Comparison of ENCODE assay signal across 11 cellular contexts in genomic region chr17:69451416-69452394, GRCh38. TPM values are rescaled to one million over a fixed set of nuclear protein-coding genes. Genes with fewer than 3 reads are reported as not detected.
A peak's percentile ranks its signal among the peaks of the same experiment; 100 is the strongest.
DNase-seq lines count a peak whose midpoint lies in the region; ATAC-seq and TF ChIP-seq lines count a peak whose summit lies in the region.
"Had no signal": no experiment of that assay in that cellular context is flagged by ENCODE, and none has a peak within 500 bp of the region (broad histone marks: within the 10 kb centered on the region; RNA-seq: fewer than 3 reads in every experiment).

No MANE protein-coding gene starts in this region.

- H3K27ac Mint-ChIP-seq in endothelial cell (ENCODE audit: unreplicated experiment): peak overlapping the region; percentile 78
- no peak overlapping the region for H3K27ac Mint-ChIP-seq in activated naive CD8-positive, alpha-beta T cell treated with anti-CD3 and anti-CD28 coated beads, Interleukin-2, amount 50 U/mL, for 24 hours

- H3K36me3 Mint-ChIP-seq in endothelial cell (ENCODE audit: low read depth, unreplicated experiment): no peaks in the 10 kb centered on the region
- H3K36me3 Mint-ChIP-seq in activated naive CD8-positive, alpha-beta T cell treated with anti-CD3 and anti-CD28 coated beads, Interleukin-2, amount 50 U/mL, for 24 hours (ENCODE audit: low read depth): no peaks in the 10 kb centered on the region

- H3K9me3 Mint-ChIP-seq in endothelial cell (ENCODE audit: unreplicated experiment): no peaks in the 10 kb centered on the region
- no peaks in the 10 kb centered on the region for H3K9me3 Mint-ChIP-seq in activated naive CD8-positive, alpha-beta T cell treated with anti-CD3 and anti-CD28 coated beads, Interleukin-2, amount 50 U/mL, for 24 hours

- H3K4me1 Mint-ChIP-seq in endothelial cell (ENCODE audit: unreplicated experiment): peaks cover 67% of the 10 kb centered on the region
- H3K4me1 Mint-ChIP-seq in activated naive CD8-positive, alpha-beta T cell treated with anti-CD3 and anti-CD28 coated beads, Interleukin-2, amount 50 U/mL, for 24 hours: peaks cover 7% of the 10 kb centered on the region

- peaks cover 8% of the 10 kb centered on the region for H3K27me3 Mint-ChIP-seq in endothelial cell (ENCODE audit: unreplicated experiment)
- no peaks in the 10 kb centered on the region for H3K27me3 Mint-ChIP-seq in activated naive CD8-positive, alpha-beta T cell treated with anti-CD3 and anti-CD28 coated beads, Interleukin-2, amount 50 U/mL, for 24 hours

- ATAC-seq in GM18502 (IDR thresholded peaks at IDR 0.05; ENCODE audit: poor library complexity, unreplicated experiment) (peak; percentile 90), GM21515 (IDR thresholded peaks at IDR 0.05; ENCODE audit: unreplicated experiment) (peak; percentile 94), HG03135 (IDR thresholded peaks at IDR 0.05; ENCODE audit: unreplicated experiment) (peak; percentile 62)
- ATAC-seq in activated naive CD8-positive, alpha-beta T cell treated with anti-CD3 and anti-CD28 coated beads, Interleukin-2, amount 50 U/mL, for 24 hours: no peak

- no peak for TF ChIP-seq CTCF in endothelial cell (IDR thresholded peaks at IDR 0.05; ENCODE audit: unreplicated experiment)

- H3K4me3 Mint-ChIP-seq in endothelial cell (ENCODE audit: unreplicated experiment): no peak overlapping the region
- H3K4me3 Mint-ChIP-seq in activated naive CD8-positive, alpha-beta T cell treated with anti-CD3 and anti-CD28 coated beads, Interleukin-2, amount 50 U/mL, for 24 hours: no peak overlapping the region

- DNase-seq in endothelial cell (ENCODE audit: low spot score) (no peak), cortex of kidney (lab: John Stamatoyannopoulos, UW) (no peak), cerebellar nuclear complex (lab: John Stamatoyannopoulos, UW) (no peak), NCI-H1417 (lab: John Stamatoyannopoulos, UW) (no peak)
- no peak for DNase-seq in activated naive CD8-positive, alpha-beta T cell treated with anti-CD3 and anti-CD28 coated beads, Interleukin-2, amount 50 U/mL, for 24 hours
- DNase-seq: activated CD8-positive, alpha-beta memory T cell treated with anti-CD3 and anti-CD28 coated beads, Interleukin-2, amount 50 U/mL, for 48 hours; IMR-90; NCI-H446 had no signal

RNA-seq across cellular contexts. Expression of gene MAP2K6, which starts 37.2 kb away (rescaled TPM):
- total RNA-seq in endothelial cell (ENCODE audit: unreplicated experiment): 30.5 TPM
